In genomic region chr5:3891118-3891517, GRCh38 we compare ENCODE assay signal across 26 cellular contexts.
A peak's percentile ranks its signal among the peaks of the same experiment; 100 is the strongest.
DNase-seq lines count a peak whose midpoint lies in the region; ATAC-seq and TF ChIP-seq lines count a peak whose summit lies in the region.
"Had no signal": no experiment of that assay in that cellular context is flagged by ENCODE, and none has a peak within 500 bp of the region (broad histone marks: within the 10 kb centered on the region; RNA-seq: fewer than 3 reads in every experiment).

No MANE protein-coding gene starts in this region.

- H3K9me3 Mint-ChIP-seq in endodermal cell = peaks cover 4% of the 10 kb centered on the region

- H3K9ac ChIP-seq in DND-41 (ENCODE audit: low read depth, low read length) (peak overlapping the region; percentile 61), Loucy (ENCODE audit: low read depth, low read length, poor library complexity, severe bottlenecking) (peak overlapping the region; percentile 14), endodermal cell (ENCODE audit: extremely low read depth, low read length, poor library complexity, severe bottlenecking) (no peak overlapping the region), mesendoderm (ENCODE audit: low read length) (no peak overlapping the region)

- H3K36me3 Mint-ChIP-seq in endodermal cell (ENCODE audit: low read depth) = no peaks in the 10 kb centered on the region
- H3K36me3 Mint-ChIP-seq: CD4-positive, CD25-positive, alpha-beta regulatory T cell had no signal

- H3K36me3 ChIP-seq in DND-41 (ENCODE audit: insufficient read depth, low read length) (peaks cover 7% of the 10 kb centered on the region; the same call in 1 of the 2 replicates), Loucy (ENCODE audit: insufficient read depth, low read length) (no peaks in the 10 kb centered on the region), endodermal cell (ENCODE audit: control insufficient read depth, insufficient read depth, low read length) (no peaks in the 10 kb centered on the region), mesendoderm (ENCODE audit: control insufficient read depth, insufficient read depth, low read length) (no peaks in the 10 kb centered on the region)
- H3K36me3 ChIP-seq: MG63, Peyer's patch had no signal

- no peak overlapping the region for H2BK120ac ChIP-seq in mesendoderm (ENCODE audit: low read depth, low read length)

- no peaks in the 10 kb centered on the region for H3K9me2 ChIP-seq in Loucy (replicated peaks; ENCODE audit: low read depth, low read length)

- H3K9me3 ChIP-seq in DND-41 (ENCODE audit: insufficient read depth, low read length, severe bottlenecking) = peaks cover 19% of the 10 kb centered on the region
- no peaks in the 10 kb centered on the region for H3K9me3 ChIP-seq in Loucy (ENCODE audit: insufficient read depth, low read depth, low read length)
- no peaks in the 10 kb centered on the region for H3K9me3 ChIP-seq in endodermal cell (ENCODE audit: control insufficient read depth, low read length)
- H3K9me3 ChIP-seq: A549, MG63, Peyer's patch had no signal

- peak; percentile 74 for ATAC-seq in DND-41 (ENCODE audit: insufficient read depth, low read depth)
- ATAC-seq: A549, GM12878, SK-N-SH treated with all-trans-retinoic acid at 6 μM for 48 hours had no signal

- H3K27ac Mint-ChIP-seq in endodermal cell = peak overlapping the region; percentile 68
- H3K27ac Mint-ChIP-seq: B cell; CD4-positive, CD25-positive, alpha-beta regulatory T cell; IgD-negative memory B cell had no signal

- TF ChIP-seq CTCF in DND-41 (IDR thresholded peaks at IDR 0.05; ENCODE audit: borderline replicate concordance, extremely low read depth, low read length, poor library complexity, severe bottlenecking) = peak; percentile 11
- TF ChIP-seq CTCF in Loucy (conservative IDR thresholded peaks at IDR 0.05; ENCODE audit: low read length) = no peak
- no peak for TF ChIP-seq CTCF in endodermal cell (conservative IDR thresholded peaks at IDR 0.05)

- H3K27ac ChIP-seq in DND-41 (ENCODE audit: low read length) = peak overlapping the region; percentile 94
- no peak overlapping the region for H3K27ac ChIP-seq in endodermal cell (ENCODE audit: low read depth, low read length)
- H3K27ac ChIP-seq in mesendoderm (ENCODE audit: low read depth, low read length) = no peak overlapping the region
- no peak overlapping the region for H3K27ac ChIP-seq in caudate nucleus (ENCODE audit: low read depth, low read length)
- H3K27ac ChIP-seq: A549, Peyer's patch had no signal

- H2BK15ac ChIP-seq in mesendoderm (replicated peaks; ENCODE audit: low read depth) = no peak overlapping the region

- H2AFZ ChIP-seq in DND-41 (ENCODE audit: low read depth, low read length) = no peak overlapping the region
- H2AFZ ChIP-seq in Loucy (ENCODE audit: low read length) = 0 out of 2 replicates have a peak overlapping the region, but pooled peaks have one; percentile 1

- peaks cover 7% of the 10 kb centered on the region; the same call in 1 of the 2 replicates for H3F3A ChIP-seq in Loucy (ENCODE audit: low read depth)

- H3K4me2 ChIP-seq in DND-41 (ENCODE audit: insufficient read depth, low read length) (peak overlapping the region; percentile 36; the same call in 1 of the 2 replicates), Loucy (ENCODE audit: low read depth, low read length, poor library complexity, severe bottlenecking) (peak overlapping the region; percentile 46), mesendoderm (ENCODE audit: low read length) (no peak overlapping the region)
- H3K4me2 ChIP-seq: A549 had no signal

- H3K4me1 Mint-ChIP-seq in endodermal cell = peaks cover 12% of the 10 kb centered on the region
- H3K4me1 Mint-ChIP-seq: B cell, IgD-negative memory B cell had no signal

- H2AK5ac ChIP-seq in mesendoderm (ENCODE audit: low read length) = no peak overlapping the region

- peaks cover 84% of the 10 kb centered on the region for H3K4me1 ChIP-seq in DND-41 (ENCODE audit: insufficient read depth, low read length)
- peaks cover 51% of the 10 kb centered on the region for H3K4me1 ChIP-seq in Loucy (ENCODE audit: insufficient read depth, low read length, poor library complexity, severe bottlenecking)
- peaks cover 4% of the 10 kb centered on the region for H3K4me1 ChIP-seq in endodermal cell (ENCODE audit: control insufficient read depth, insufficient read depth, low read length)
- peaks cover 6% of the 10 kb centered on the region for H3K4me1 ChIP-seq in mesendoderm (ENCODE audit: control insufficient read depth, low read depth, low read length)
- H3K4me1 ChIP-seq: A549, Peyer's patch had no signal

- peak overlapping the region; percentile 11 for H3K18ac ChIP-seq in mesendoderm (ENCODE audit: low read length)

- H3K27me3 ChIP-seq in DND-41 (ENCODE audit: insufficient read depth, low read length, poor library complexity) = no peaks in the 10 kb centered on the region
- H3K27me3 ChIP-seq in Loucy (ENCODE audit: insufficient read depth, low read length, poor library complexity, severe bottlenecking) = no peaks in the 10 kb centered on the region
- H3K27me3 ChIP-seq in endodermal cell (ENCODE audit: control insufficient read depth, insufficient read depth, low read length, poor library complexity, severe bottlenecking) = no peaks in the 10 kb centered on the region
- no peaks in the 10 kb centered on the region for H3K27me3 ChIP-seq in mesendoderm (ENCODE audit: insufficient read depth, low read length, poor library complexity)
- H3K27me3 ChIP-seq: MG63, Peyer's patch had no signal

- DNase-seq in DND-41 = peak; percentile 92
- peak; percentile 85 for DNase-seq in endodermal cell
- DNase-seq in mesendoderm = peak; percentile 74
- no peak for DNase-seq in caudate nucleus (lab: John Stamatoyannopoulos, UW)
- DNase-seq in retina = no peak
- no peak for DNase-seq in NCI-H1436 treated with DMSO at 0.1 percent for 48 hours (lab: John Stamatoyannopoulos, UW)
- DNase-seq in NCI-H2107 treated with DMSO at 0.1 percent for 48 hours (lab: John Stamatoyannopoulos, UW; ENCODE audit: unreplicated experiment) = no peak
- DNase-seq: CD4-positive, CD25-positive, alpha-beta regulatory T cell; COR-L47; DMS79 treated with DMSO at 0.1 percent for 48 hours; GOT3; Kasumi-1; MG63; NCI-H1048; NCI-H1436; NCI-H1930; NCI-H2227 treated with DMSO at 0.1 percent for 48 hours; NCI-H510A; NK-92 treated with Interleukin-12 subunit alpha and Interleukin-12 subunit beta, amount 100 ng/mL, for 24 hours; Peyer's patch had no signal

- peaks cover 4% of the 10 kb centered on the region for H3K27me3 Mint-ChIP-seq in endodermal cell (ENCODE audit: insufficient read depth)
- H3K27me3 Mint-ChIP-seq: B cell; CD4-positive, CD25-positive, alpha-beta regulatory T cell; IgD-negative memory B cell had no signal

- no peaks in the 10 kb centered on the region for H3K79me2 ChIP-seq in DND-41 (ENCODE audit: insufficient read depth, low read length)
- H3K79me2 ChIP-seq in Loucy (ENCODE audit: insufficient read depth, low read length) = no peaks in the 10 kb centered on the region
- no peaks in the 10 kb centered on the region for H3K79me2 ChIP-seq in mesendoderm (ENCODE audit: control insufficient read depth, insufficient read depth, low read length)

- no peak overlapping the region for H4K8ac ChIP-seq in mesendoderm (ENCODE audit: low read depth, low read length)

- H3K56ac ChIP-seq in mesendoderm (ENCODE audit: low read length) = peak overlapping the region; percentile 51

- no peak overlapping the region for H3K4me3 Mint-ChIP-seq in endodermal cell
- H3K4me3 Mint-ChIP-seq: B cell; CD4-positive, CD25-positive, alpha-beta regulatory T cell; IgD-negative memory B cell had no signal

- 48% methylated on average over 3 of the region's 3 CpGs; no CpG with 5 or more reads in 1 of the 2 experiments for WGBS in endodermal cell (ENCODE audit: insufficient coverage in 1 of 2, insufficient read length in 1 of 2), 2 experiments
- no CpG with 5 or more reads among the region's 3 CpGs for WGBS in mesendoderm (ENCODE audit: extremely low coverage, insufficient coverage, low lambda C conversion rate)

- H3K79me1 ChIP-seq in mesendoderm (ENCODE audit: low read length) = no peaks in the 10 kb centered on the region

- no peak overlapping the region for H4K5ac ChIP-seq in mesendoderm (ENCODE audit: low read length)

- H2BK5ac ChIP-seq in mesendoderm (ENCODE audit: low read length) = no peak overlapping the region

- no peak overlapping the region for H3K4ac ChIP-seq in mesendoderm (ENCODE audit: low read depth, low read length)

- H4K20me1 ChIP-seq in DND-41 (ENCODE audit: insufficient read depth, low read length) (no peaks in the 10 kb centered on the region), Loucy (ENCODE audit: insufficient read depth, low read length, poor library complexity, severe bottlenecking) (no peaks in the 10 kb centered on the region)

- H3K4me3 ChIP-seq in DND-41 (ENCODE audit: low read depth in 1 of 2, low read length in 2 of 2) (no peak overlapping the region), Loucy (ENCODE audit: low read length, poor library complexity, severe bottlenecking) (no peak overlapping the region), endodermal cell (ENCODE audit: low read length) (no peak overlapping the region), mesendoderm (ENCODE audit: low read length) (no peak overlapping the region)
- H3K4me3 ChIP-seq: A549, GM12878, MG63, Peyer's patch had no signal

- no peak overlapping the region for H3K23ac ChIP-seq in mesendoderm (ENCODE audit: low read length)

Comparison
In these comparisons a context has a peak if more than half of its experiments do, and no peak if none do; other contexts are left out.
1. DNase-seq: peak in DND-41 (single experiment), endodermal cell (single experiment) and mesendoderm (single experiment); none in caudate nucleus (0 of 61), retina (single experiment), NCI-H1436 treated with DMSO at 0.1 percent for 48 hours (single experiment) and NCI-H2107 treated with DMSO at 0.1 percent for 48 hours (single experiment).
2. H3K9ac ChIP-seq: peak in DND-41 (single experiment) and Loucy (single experiment); none in endodermal cell (single experiment) and mesendoderm (single experiment).